In genomic region chr5:116438979-116439554, GRCh38 we compare ENCODE assay signal across 13 cellular contexts.
DNase-seq lines count a peak whose midpoint lies in the region; ATAC-seq and TF ChIP-seq lines count a peak whose summit lies in the region.
"Had no signal": no experiment of that assay in that cellular context is flagged by ENCODE, and none has a peak within 500 bp of the region (broad histone marks: within the 10 kb centered on the region; RNA-seq: fewer than 3 reads in every experiment).

No MANE protein-coding gene starts in this region.

- H3K27ac Mint-ChIP-seq in glutamatergic neuron (ENCODE audit: unreplicated experiment) = peak overlapping the region; percentile 96

- no peak for TF ChIP-seq CTCF in glutamatergic neuron (IDR thresholded peaks at IDR 0.05; ENCODE audit: partially characterized antibody, unreplicated experiment)

- H3K27ac ChIP-seq in angular gyrus (ENCODE audit: low read depth, low read length) (peak overlapping the region; percentile 95), temporal lobe (ENCODE audit: low read depth, low read length) (peak overlapping the region; percentile 93)
- H3K27ac ChIP-seq: C4-2B had no signal

- H3K9me3 Mint-ChIP-seq in glutamatergic neuron (ENCODE audit: unreplicated experiment) = peaks cover 37% of the 10 kb centered on the region

- no peaks in the 10 kb centered on the region for H3K36me3 Mint-ChIP-seq in glutamatergic neuron (ENCODE audit: unreplicated experiment)

- peak; percentile 19 for ATAC-seq in Right ventricle myocardium superior (ENCODE audit: poor library complexity)
- ATAC-seq in HG03432 (IDR thresholded peaks at IDR 0.05; ENCODE audit: unreplicated experiment) = no peak

- intact Hi-C loops in Right ventricle myocardium superior (cut with DNase I) = loop anchor here (5.0 kb wide), 1 partner anchor 302 kb away; no protein-coding TSS in a partner anchor
- intact Hi-C loops in cardiac septum (cut with DNase I) = no loop called here

- peak overlapping the region; percentile 63 for H3K4me3 Mint-ChIP-seq in glutamatergic neuron (ENCODE audit: unreplicated experiment)

- peaks cover 17% of the 10 kb centered on the region for H3K27me3 Mint-ChIP-seq in glutamatergic neuron (ENCODE audit: unreplicated experiment)

- DNase-seq in Right ventricle myocardium superior = no peak
- DNase-seq in cardiac septum (ENCODE audit: low spot score) = no peak
- DNase-seq in glutamatergic neuron = no peak
- no peak for DNase-seq in dedifferentiated amniotic fluid mesenchymal stem cell (ENCODE audit: extremely low spot score)
- DNase-seq in HCEC 1CT = no peak
- DNase-seq: H7, NCI-H1048, NCI-H1694, NCI-H510A had no signal

- peaks cover 76% of the 10 kb centered on the region for H3K4me1 Mint-ChIP-seq in glutamatergic neuron (ENCODE audit: low read depth, unreplicated experiment)
